ENCODE assay signal across 24 cellular contexts in the genomic region with DNA sequence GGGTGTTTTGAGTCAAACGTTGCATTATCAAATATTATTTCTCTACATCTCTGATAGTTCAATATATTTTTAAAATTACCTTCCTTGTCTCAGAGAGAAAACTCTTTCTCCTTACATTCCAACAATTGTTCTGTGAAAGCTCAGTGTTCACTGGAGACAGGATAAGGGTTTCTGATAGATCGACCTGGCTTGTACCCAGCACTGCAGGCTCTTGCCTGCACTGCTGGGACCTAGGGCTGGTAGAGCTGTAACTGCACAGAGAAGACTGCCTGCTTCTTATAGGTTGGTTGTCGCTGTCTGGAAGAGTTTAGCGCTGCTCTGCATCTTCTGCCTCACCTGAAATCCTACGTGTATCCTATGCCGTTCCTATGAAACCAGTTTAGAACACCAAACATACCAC.
"Had no signal": no experiment of that assay in that cellular context is flagged by ENCODE, and none has a peak within 500 bp of the region (broad histone marks: within the 10 kb centered on the region; RNA-seq: fewer than 3 reads in every experiment).

No MANE protein-coding gene starts in this region.

- H3K4me3 ChIP-seq: heart left ventricle, lower lobe of right lung, mucosa of descending colon, right lobe of liver, vagina had no signal

- H3K4me3 Mint-ChIP-seq: activated CD4-positive, alpha-beta T cell treated with anti-CD3 and anti-CD28 coated beads, Interleukin-2, amount 10 ng/mL, durations not matched to agents 7 days and 5 days; activated CD8-positive, alpha-beta T cell treated with anti-CD3 and anti-CD28 coated beads for 36 hours; nephron; T-helper 17 cell; type B pancreatic cell had no signal

- H3K27me3 ChIP-seq: brain microvascular endothelial cell, foreskin keratinocyte, vagina had no signal

- H3K36me3 Mint-ChIP-seq: activated naive CD4-positive, alpha-beta T cell treated with anti-CD3 and anti-CD28 coated beads, Interleukin-2, amount 50 U/mL, for 72 hours had no signal

- H3K4me1 ChIP-seq: foreskin keratinocyte, heart left ventricle, lower lobe of right lung, right lobe of liver, vagina had no signal

- H3K4me1 Mint-ChIP-seq: activated CD4-positive, alpha-beta T cell treated with anti-CD3 and anti-CD28 coated beads, Interleukin-2, amount 10 ng/mL, durations not matched to agents 7 days and 5 days; T-helper 17 cell had no signal

- H3K27ac ChIP-seq: brain microvascular endothelial cell, foreskin keratinocyte, heart left ventricle, lower lobe of right lung, right lobe of liver, vagina, WERI-Rb-1 had no signal

- H3K27me3 Mint-ChIP-seq: activated CD4-positive, alpha-beta T cell treated with anti-CD3 and anti-CD28 coated beads, Interleukin-2, amount 10 ng/mL, durations not matched to agents 7 days and 5 days; type B pancreatic cell had no signal

- ATAC-seq: activated CD8-positive, alpha-beta T cell treated with anti-CD3 and anti-CD28 coated beads for 36 hours; activated naive CD4-positive, alpha-beta T cell treated with anti-CD3 and anti-CD28 coated beads, Interleukin-2, amount 50 U/mL, for 72 hours; foreskin keratinocyte; heart left ventricle; lower lobe of right lung; mucosa of descending colon; right lobe of liver; T-helper 17 cell had no signal

- H3K27ac Mint-ChIP-seq: activated CD4-positive, alpha-beta T cell treated with anti-CD3 and anti-CD28 coated beads, Interleukin-2, amount 10 ng/mL, durations not matched to agents 7 days and 5 days; activated CD8-positive, alpha-beta T cell treated with anti-CD3 and anti-CD28 coated beads for 36 hours; activated naive CD4-positive, alpha-beta T cell treated with anti-CD3 and anti-CD28 coated beads, Interleukin-2, amount 50 U/mL, for 72 hours; activated T-helper 2 cell treated with anti-CD3 and anti-CD28 coated beads, Interferon-gamma antibody, Interleukin-2, Interleukin-4, amounts not matched to agents 10 μg/mL and 5 μg/mL and 100 μg/mL, durations not matched to agents 14 hours and 24 hours and 36 hours; nephron; progenitor cell of endocrine pancreas; T-helper 17 cell; type B pancreatic cell had no signal

- H3K9me3 Mint-ChIP-seq: activated CD4-positive, alpha-beta T cell treated with anti-CD3 and anti-CD28 coated beads, Interleukin-2, amount 10 ng/mL, durations not matched to agents 7 days and 5 days; activated CD8-positive, alpha-beta T cell treated with anti-CD3 and anti-CD28 coated beads for 36 hours; activated naive CD4-positive, alpha-beta T cell treated with anti-CD3 and anti-CD28 coated beads, Interleukin-2, amount 50 U/mL, for 72 hours; activated T-helper 2 cell treated with anti-CD3 and anti-CD28 coated beads, Interferon-gamma antibody, Interleukin-2, Interleukin-4, amounts not matched to agents 10 μg/mL and 5 μg/mL and 100 μg/mL, durations not matched to agents 14 hours and 24 hours and 36 hours had no signal

- DNase-seq: activated CD4-positive, alpha-beta T cell treated with anti-CD3 and anti-CD28 coated beads, Interleukin-2, amount 10 ng/mL, durations not matched to agents 7 days and 5 days; activated CD4-positive, CD25-positive, alpha-beta regulatory T cell treated with anti-CD3 and anti-CD28 coated beads, Interleukin-2, amount 50 U/mL, for 72 hours; activated CD8-positive, alpha-beta T cell treated with anti-CD3 and anti-CD28 coated beads for 36 hours; activated T-cell treated with anti-CD3 and anti-CD28 coated beads, Interleukin-2, amount 50 U/mL, for 48 hours; aorta; brain microvascular endothelial cell; caudate nucleus; foreskin keratinocyte; heart left ventricle; lower lobe of right lung; mesendoderm; mucosa of descending colon; right lobe of liver; stimulated activated CD4-positive, alpha-beta T cell treated with anti-CD3 and anti-CD28 coated beads, Interleukin-2, amount 100 ng/mL, for 48 hours; stimulated activated naive CD4-positive, alpha-beta T cell treated with Interleukin-2 at 50 U/mL for 16 hours; T-helper 17 cell; T1000; WERI-Rb-1 had no signal

- H3K36me3 ChIP-seq: brain microvascular endothelial cell, heart left ventricle, lower lobe of right lung, right lobe of liver, vagina, WERI-Rb-1 had no signal

- H3K9me3 ChIP-seq: lower lobe of right lung, mucosa of descending colon, right lobe of liver, vagina had no signal
